Comparison of ENCODE assay signal across 10 cellular contexts in genomic region chr13:42548731-42549554, GRCh38. TPM values are rescaled to one million over a fixed set of nuclear protein-coding genes. Genes with fewer than 3 reads are reported as not detected.
DNase-seq lines count a peak whose midpoint lies in the region; ATAC-seq and TF ChIP-seq lines count a peak whose summit lies in the region.
"Had no signal": no experiment of that assay in that cellular context is flagged by ENCODE, and none has a peak within 500 bp of the region (broad histone marks: within the 10 kb centered on the region; RNA-seq: fewer than 3 reads in every experiment).

No MANE protein-coding gene starts in this region.

- H3K9ac ChIP-seq in mesenchymal stem cell (ENCODE audit: low read length), result no peak overlapping the region

- peak overlapping the region; percentile 74 for H4K91ac ChIP-seq in mesenchymal stem cell (ENCODE audit: low read length)

- peak overlapping the region; percentile 85 for H4K8ac ChIP-seq in mesenchymal stem cell (ENCODE audit: low read length)

- DNase-seq in SKM-1 treated with dmso at 0.1 percent for 144 hours (lab: John Stamatoyannopoulos, UW; ENCODE audit: unreplicated experiment), result peak; percentile 74
- DNase-seq in mesenchymal stem cell, result peak; percentile 88
- no peak for DNase-seq in activated CD4-positive, alpha-beta T cell treated with anti-CD3 and anti-CD28 coated beads, Interleukin-2, amount 10 ng/mL, durations not matched to agents 24 days and 14 days
- DNase-seq in hepatocyte (ENCODE audit: low spot score), result no peak
- DNase-seq in NCI-H128 (lab: John Stamatoyannopoulos, UW; ENCODE audit: unreplicated experiment), result no peak
- DNase-seq in DMS114 treated with DMSO at 0.1 percent for 48 hours (lab: John Stamatoyannopoulos, UW; ENCODE audit: unreplicated experiment), result no peak
- DNase-seq: IMR-90 had no signal

- H2BK5ac ChIP-seq in mesenchymal stem cell (ENCODE audit: low read depth, low read length, poor library complexity, severe bottlenecking), result no peak overlapping the region

- H3K27me3 Mint-ChIP-seq in activated CD4-positive, alpha-beta T cell treated with anti-CD3 and anti-CD28 coated beads, Interleukin-2, amount 10 ng/mL, durations not matched to agents 24 days and 14 days, result no peaks in the 10 kb centered on the region

- peak overlapping the region in 1 of 2 experiments; percentile 66 for H2BK12ac ChIP-seq in mesenchymal stem cell (ENCODE audit: low read length in 2 of 2)

- H3K4me1 ChIP-seq in mesenchymal stem cell (ENCODE audit: control insufficient read depth, insufficient read depth, low read depth, low read length) (peaks cover 8% of the 10 kb centered on the region), hepatocyte (ENCODE audit: insufficient read depth) (peaks cover 13% of the 10 kb centered on the region)

- H3K27ac ChIP-seq in mesenchymal stem cell (ENCODE audit: low read length, poor library complexity, severe bottlenecking) (no peak overlapping the region), hepatocyte (no peak overlapping the region)

- no peaks in the 10 kb centered on the region for H3K79me2 ChIP-seq in hepatocyte

- peaks cover 15% of the 10 kb centered on the region for H3K4me1 Mint-ChIP-seq in activated CD4-positive, alpha-beta T cell treated with anti-CD3 and anti-CD28 coated beads, Interleukin-2, amount 10 ng/mL, durations not matched to agents 24 days and 14 days

- intact Hi-C loops in activated CD4-positive, alpha-beta T cell treated with anti-CD3 and anti-CD28 coated beads, Interleukin-2, amount 10 ng/mL, durations not matched to agents 24 days and 14 days (cut with micrococcal nuclease), result no loop called here

- H3K36me3 Mint-ChIP-seq in activated CD4-positive, alpha-beta T cell treated with anti-CD3 and anti-CD28 coated beads, Interleukin-2, amount 10 ng/mL, durations not matched to agents 24 days and 14 days (ENCODE audit: low read depth), result no peaks in the 10 kb centered on the region

- H3K4me2 ChIP-seq in mesenchymal stem cell (ENCODE audit: low read length, poor library complexity, severe bottlenecking) (no peak overlapping the region), hepatocyte (no peak overlapping the region)

- no peaks in the 10 kb centered on the region for H4K20me1 ChIP-seq in hepatocyte (ENCODE audit: insufficient read depth, poor library complexity, severe bottlenecking)

- H3K4me3 Mint-ChIP-seq in activated CD4-positive, alpha-beta T cell treated with anti-CD3 and anti-CD28 coated beads, Interleukin-2, amount 10 ng/mL, durations not matched to agents 24 days and 14 days, result no peak overlapping the region

- H3K4me3 ChIP-seq in mesenchymal stem cell (ENCODE audit: insufficient read depth in 1 of 2, low read depth in 1 of 2, low read length in 2 of 2) (no peak overlapping the region), hepatocyte (no peak overlapping the region)

- peak overlapping the region in 1 of 2 experiments; percentile 59 for H3K18ac ChIP-seq in mesenchymal stem cell (ENCODE audit: low read depth in 1 of 2, low read length in 2 of 2)

- H3K36me3 ChIP-seq in mesenchymal stem cell (ENCODE audit: control insufficient read depth in 1 of 2, insufficient read depth in 2 of 2, low read depth in 1 of 2, low read length in 2 of 2), result no peaks in the 10 kb centered on the region
- no peaks in the 10 kb centered on the region for H3K36me3 ChIP-seq in hepatocyte (replicated peaks; ENCODE audit: insufficient read depth, low read depth)

- H3K9me3 ChIP-seq in mesenchymal stem cell (ENCODE audit: control insufficient read depth, low read length), result no peaks in the 10 kb centered on the region
- no peaks in the 10 kb centered on the region for H3K9me3 ChIP-seq in hepatocyte (ENCODE audit: low read depth)

- H3K9me2 ChIP-seq in hepatocyte (replicated peaks; ENCODE audit: insufficient read depth), result no peaks in the 10 kb centered on the region

- 74% methylated on average over 9 of the region's 10 CpGs for WGBS in mesenchymal stem cell
- WGBS in hepatocyte (ENCODE audit: low lambda C conversion rate, missing lambda C conversion rate), result 72% methylated on average over 10 of the region's 10 CpGs

- H3K27me3 ChIP-seq in mesenchymal stem cell (ENCODE audit: control insufficient read depth in 1 of 2, insufficient read depth in 1 of 2, low read length in 2 of 2), result peaks cover 0 to 2% of the 10 kb centered on the region in 2 experiments
- H3K27me3 ChIP-seq in hepatocyte, result no peaks in the 10 kb centered on the region

- H3K9me3 Mint-ChIP-seq in activated CD4-positive, alpha-beta T cell treated with anti-CD3 and anti-CD28 coated beads, Interleukin-2, amount 10 ng/mL, durations not matched to agents 24 days and 14 days, result peaks cover 9% of the 10 kb centered on the region

- H2AK5ac ChIP-seq in mesenchymal stem cell (ENCODE audit: low read length, severe bottlenecking), result no peak overlapping the region

- H2BK15ac ChIP-seq in mesenchymal stem cell (ENCODE audit: low read depth, poor library complexity, severe bottlenecking), result peak overlapping the region; percentile 65

- no peak for TF ChIP-seq CTCF in hepatocyte (IDR thresholded peaks at IDR 0.05; ENCODE audit: poor library complexity)

- no peaks in the 10 kb centered on the region for H3K79me1 ChIP-seq in mesenchymal stem cell (replicated peaks; ENCODE audit: low read length, poor library complexity, severe bottlenecking)

- ATAC-seq in GM19035 (IDR thresholded peaks at IDR 0.05; ENCODE audit: unreplicated experiment), result peak; percentile 96
- ATAC-seq in HG02981 (IDR thresholded peaks at IDR 0.05; ENCODE audit: unreplicated experiment), result peak; percentile 95

- H2AFZ ChIP-seq in mesenchymal stem cell (ENCODE audit: low read depth, low read length), result no peak overlapping the region
- no peak overlapping the region for H2AFZ ChIP-seq in hepatocyte

- no peak overlapping the region for H3K27ac Mint-ChIP-seq in activated CD4-positive, alpha-beta T cell treated with anti-CD3 and anti-CD28 coated beads, Interleukin-2, amount 10 ng/mL, durations not matched to agents 24 days and 14 days

- no peak overlapping the region for H2BK120ac ChIP-seq in mesenchymal stem cell (ENCODE audit: low read depth, low read length)

- H3K23ac ChIP-seq in mesenchymal stem cell (ENCODE audit: low read length in 2 of 2), result no peak overlapping the region

- peak overlapping the region in 1 of 2 experiments; percentile 26 for H3K4ac ChIP-seq in mesenchymal stem cell (ENCODE audit: low read depth in 1 of 2, low read length in 2 of 2)

- H3K14ac ChIP-seq in mesenchymal stem cell (ENCODE audit: low read length in 2 of 2), result no peak overlapping the region

RNA-seq across cellular contexts. Expression of gene TNFSF11, which starts 25.0 kb away (rescaled TPM):
- polyA plus RNA-seq in mesenchymal stem cell (2013, experiment 1 of 2), result 2.0 TPM
- 2.2 TPM for polyA plus RNA-seq in mesenchymal stem cell (2013, experiment 2 of 2)
- total RNA-seq in activated CD4-positive, alpha-beta T cell treated with anti-CD3 and anti-CD28 coated beads, Interleukin-2, amount 10 ng/mL, durations not matched to agents 24 days and 14 days, result 2.1 and 2.4 TPM in 2 replicates
- 0.24 and 0.83 TPM in 2 replicates for total RNA-seq in hepatocyte
- polyA plus RNA-seq in hepatocyte, result 0.17 TPM in 1 of 2 replicates, not detected in the other
- total RNA-seq: dermis microvascular lymphatic vessel endothelial cell, IMR-90 had no signal
- polyA plus RNA-seq: IMR-90 had no signal

Comparison
In these comparisons a context has a peak if more than half of its experiments do, and no peak if none do; other contexts are left out.
1. DNase-seq: peak in SKM-1 treated with dmso at 0.1 percent for 144 hours (single experiment) and mesenchymal stem cell (single experiment); none in activated CD4-positive, alpha-beta T cell treated with anti-CD3 and anti-CD28 coated beads, Interleukin-2, amount 10 ng/mL, durations not matched to agents 24 days and 14 days (single experiment), hepatocyte (single experiment), NCI-H128 (single experiment) and DMS114 treated with DMSO at 0.1 percent for 48 hours (single experiment).